ENCODE assay signal across 16 cellular contexts in genomic region chr4:40241936-40242590, GRCh38. TPM values are rescaled to one million over a fixed set of nuclear protein-coding genes. Genes with fewer than 3 reads are reported as not detected.
DNase-seq lines count a peak whose midpoint lies in the region; ATAC-seq and TF ChIP-seq lines count a peak whose summit lies in the region.
"Had no signal": no experiment of that assay in that cellular context is flagged by ENCODE, and none has a peak within 500 bp of the region (broad histone marks: within the 10 kb centered on the region; RNA-seq: fewer than 3 reads in every experiment).

No MANE protein-coding gene starts in this region.

- CTCF ChIA-PET in activated B cell treated with CpG ODN at 0.5 μM for 24 hours (lab: Charles Lee) = interaction anchor here (1.1 to 2.1 kb wide), 4 partner anchors 66 to 75 kb away, joined by 3 to 7 read pairs (median 4); no protein-coding TSS in a partner anchor

- H3K4me1 ChIP-seq in gastrocnemius medialis = no peaks in the 10 kb centered on the region
- H3K4me1 ChIP-seq: body of pancreas, testis had no signal

- H3K36me3 Mint-ChIP-seq in activated B cell treated with CpG ODN at 0.5 μM for 24 hours (ENCODE audit: low read depth) = peaks cover 90% of the 10 kb centered on the region
- H3K36me3 Mint-ChIP-seq in central memory CD8-positive, alpha-beta T cell (ENCODE audit: insufficient read depth) = peaks cover 88% of the 10 kb centered on the region
- peaks cover 92% of the 10 kb centered on the region for H3K36me3 Mint-ChIP-seq in stimulated activated naive CD8-positive, alpha-beta T cell treated with anti-CD3 and anti-CD28 coated beads, Interleukin-15, Interleukin-2, amounts not matched to agents 100 ng/mL and 50 ng/mL, for 24 hours (ENCODE audit: low read depth)

- TF ChIP-seq CTCF in activated B cell treated with CpG ODN at 0.5 μM for 24 hours (IDR thresholded peaks at IDR 0.05) (no peak), gastrocnemius medialis (IDR thresholded peaks at IDR 0.05 in 4 of 5, conservative IDR thresholded peaks at IDR 0.05 in 1 of 5) (no peak)

- peak overlapping the region; percentile 52 for H3K4me3 Mint-ChIP-seq in activated B cell treated with CpG ODN at 0.5 μM for 24 hours
- peak overlapping the region; percentile 70 for H3K4me3 Mint-ChIP-seq in central memory CD8-positive, alpha-beta T cell
- peak overlapping the region; percentile 81 for H3K4me3 Mint-ChIP-seq in stimulated activated naive CD8-positive, alpha-beta T cell treated with anti-CD3 and anti-CD28 coated beads, Interleukin-15, Interleukin-2, amounts not matched to agents 100 ng/mL and 50 ng/mL, for 24 hours

- in situ Hi-C loops in gastrocnemius medialis (cut with MboI; ENCODE audit: low sequenced_read_pairs in 4 of 4) = no loop called here

- H3K4me3 ChIP-seq in gastrocnemius medialis = no peak overlapping the region
- H3K4me3 ChIP-seq: body of pancreas, testis had no signal

- H3K36me3 ChIP-seq in gastrocnemius medialis = no peaks in the 10 kb centered on the region

- H3K27ac Mint-ChIP-seq in activated B cell treated with CpG ODN at 0.5 μM for 24 hours = peak overlapping the region; percentile 76
- H3K27ac Mint-ChIP-seq in central memory CD8-positive, alpha-beta T cell (ENCODE audit: low read depth) = peak overlapping the region; percentile 98
- H3K27ac Mint-ChIP-seq in stimulated activated naive CD8-positive, alpha-beta T cell treated with anti-CD3 and anti-CD28 coated beads, Interleukin-15, Interleukin-2, amounts not matched to agents 100 ng/mL and 50 ng/mL, for 24 hours = peak overlapping the region; percentile 96

- intact Hi-C loops in activated B cell treated with CpG ODN at 0.5 μM for 24 hours (cut with micrococcal nuclease) = loop anchor here (2.0 kb wide), 1 partner anchor 15 kb away; no protein-coding TSS in a partner anchor
- intact Hi-C loops in gastrocnemius medialis (cut with DNase I; ENCODE audit: low total_unique reads) = no loop called here

- H3K9me3 ChIP-seq in gastrocnemius medialis = no peaks in the 10 kb centered on the region
- H3K9me3 ChIP-seq: body of pancreas, heart right ventricle, testis had no signal

- peak; percentile 35 for ATAC-seq in activated B cell treated with CpG ODN at 0.5 μM for 24 hours (ENCODE audit: low read depth)
- ATAC-seq in central memory CD8-positive, alpha-beta T cell (replicated peaks; ENCODE audit: extremely low read depth, poor library complexity, severe bottlenecking) = no peak
- ATAC-seq in gastrocnemius medialis = no peak
- no peak for ATAC-seq in GM21390 (IDR thresholded peaks at IDR 0.05; ENCODE audit: unreplicated experiment)
- ATAC-seq: body of pancreas, heart right ventricle, left ventricle myocardium superior had no signal

- POLR2A ChIA-PET in activated B cell treated with CpG ODN at 0.5 μM for 24 hours (lab: Charles Lee) = interaction anchor here (1.0 to 2.5 kb wide), 7 partner anchors 12 to 65 kb away, joined by 3 to 9 read pairs (median 4); no protein-coding TSS in a partner anchor

- H3K27me3 Mint-ChIP-seq in activated B cell treated with CpG ODN at 0.5 μM for 24 hours = no peaks in the 10 kb centered on the region
- H3K27me3 Mint-ChIP-seq in central memory CD8-positive, alpha-beta T cell = no peaks in the 10 kb centered on the region
- no peaks in the 10 kb centered on the region for H3K27me3 Mint-ChIP-seq in stimulated activated naive CD8-positive, alpha-beta T cell treated with anti-CD3 and anti-CD28 coated beads, Interleukin-15, Interleukin-2, amounts not matched to agents 100 ng/mL and 50 ng/mL, for 24 hours

- peak; percentile 81 for DNase-seq in activated effector memory CD4-positive, alpha-beta T cell treated with anti-CD3 and anti-CD28 coated beads, Interleukin-2, amount 50 U/mL, for 16 hours
- no peak for DNase-seq in activated effector memory CD4-positive, alpha-beta T cell treated with Interleukin-2 at 50 U/mL for 16 hours
- DNase-seq in activated B cell treated with CpG ODN at 0.5 μM for 24 hours = no peak
- DNase-seq in central memory CD8-positive, alpha-beta T cell (ENCODE audit: low spot score in 2 of 2) = peak in 1 of 2 donors; percentile 35
- no peak for DNase-seq in HPDE6-E6E7 (ENCODE audit: extremely low spot score)
- DNase-seq in gastrocnemius medialis = no peak
- DNase-seq: activated CD4-positive, CD25-positive, alpha-beta regulatory T cell treated with anti-CD3 and anti-CD28 coated beads, Interleukin-2, amount 50 U/mL, for 72 hours; heart right ventricle; left ventricle myocardium superior; NCI-H446 treated with DMSO at 0.1 percent for 48 hours; testis had no signal

- H3K27me3 ChIP-seq in gastrocnemius medialis = no peaks in the 10 kb centered on the region
- H3K27me3 ChIP-seq: body of pancreas, testis had no signal

- TF ChIP-seq POLR2A in gastrocnemius medialis (IDR thresholded peaks at IDR 0.05) = no peak

- H3K27ac ChIP-seq in gastrocnemius medialis = no peak overlapping the region
- H3K27ac ChIP-seq: body of pancreas, testis had no signal

- H3K9me3 Mint-ChIP-seq in activated B cell treated with CpG ODN at 0.5 μM for 24 hours = no peaks in the 10 kb centered on the region
- H3K9me3 Mint-ChIP-seq in central memory CD8-positive, alpha-beta T cell = no peaks in the 10 kb centered on the region
- H3K9me3 Mint-ChIP-seq in stimulated activated naive CD8-positive, alpha-beta T cell treated with anti-CD3 and anti-CD28 coated beads, Interleukin-15, Interleukin-2, amounts not matched to agents 100 ng/mL and 50 ng/mL, for 24 hours = no peaks in the 10 kb centered on the region

- peaks cover 95% of the 10 kb centered on the region for H3K4me1 Mint-ChIP-seq in activated B cell treated with CpG ODN at 0.5 μM for 24 hours
- H3K4me1 Mint-ChIP-seq in central memory CD8-positive, alpha-beta T cell = peaks cover 84% of the 10 kb centered on the region
- peaks cover 97% of the 10 kb centered on the region for H3K4me1 Mint-ChIP-seq in stimulated activated naive CD8-positive, alpha-beta T cell treated with anti-CD3 and anti-CD28 coated beads, Interleukin-15, Interleukin-2, amounts not matched to agents 100 ng/mL and 50 ng/mL, for 24 hours (ENCODE audit: low read depth)

RNA-seq across cellular contexts. Expression of gene RHOH, which starts 45.2 kb away (rescaled TPM):
- total RNA-seq in activated B cell treated with CpG ODN at 0.5 μM for 24 hours (174 and 183 TPM in 2 replicates), gastrocnemius medialis (under 1 TPM in 1 of 4 donors, not detected in 3; 0.26 TPM)
- total RNA-seq: Daoy, osteocyte had no signal

Comparison
In these comparisons a context has a peak if more than half of its experiments do, and no peak if none do; other contexts are left out.
1. RNA of gene RHOH, which starts 45.2 kb away (total RNA-seq): 174 to 183 TPM in activated B cell treated with CpG ODN at 0.5 μM for 24 hours; 0.26 TPM in gastrocnemius medialis; every median in the first group is over 100 times any median in the second.
2. Peak in every context shown above with its lines, with median percentiles within 50 percentile points of each other: H3K27ac Mint-ChIP-seq and H3K4me3 Mint-ChIP-seq.